Comparison of ENCODE assay signal across 13 cellular contexts in the genomic region with DNA sequence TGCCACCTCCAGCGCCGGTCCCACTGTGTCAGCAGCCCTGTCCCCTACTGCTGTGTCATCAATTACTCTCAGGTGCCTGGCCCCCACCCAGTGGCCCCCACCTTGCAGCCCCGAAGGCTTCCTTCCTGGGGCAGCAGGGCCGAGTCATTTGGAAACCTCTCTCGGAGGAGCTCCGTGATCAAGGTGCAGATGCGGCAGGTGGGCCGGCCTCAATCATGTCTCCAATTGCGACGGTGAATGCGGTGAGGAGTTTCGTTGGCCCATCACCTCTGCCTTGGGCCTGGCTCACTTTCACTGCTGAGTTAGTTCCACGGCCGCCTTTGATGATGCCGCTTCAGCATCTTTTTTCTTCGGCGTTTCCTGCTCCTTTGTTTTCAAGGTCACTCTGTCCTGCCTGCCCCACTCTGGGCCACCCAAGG. TPM values are rescaled to one million over a fixed set of nuclear protein-coding genes. Genes with fewer than 3 reads are reported as not detected.
DNase-seq lines count a peak whose midpoint lies in the region; ATAC-seq, FAIRE-seq and TF ChIP-seq lines count a peak whose summit lies in the region.
"Had no signal": no experiment of that assay in that cellular context is flagged by ENCODE, and none has a peak within 500 bp of the region (broad histone marks: within the 10 kb centered on the region; RNA-seq: fewer than 3 reads in every experiment).

No MANE protein-coding gene starts in this region.

- peak; percentile 60 for DNase-seq in GM20000 (ENCODE audit: low spot score)
- peak; percentile 37 to 41 (median 38) for DNase-seq in T-helper 17 cell
- peak; percentile 65 for DNase-seq in activated naive CD8-positive, alpha-beta T cell treated with anti-CD3 and anti-CD28 coated beads for 36 hours
- peak; percentile 56 for DNase-seq in stimulated activated CD4-positive, alpha-beta T cell treated with anti-CD3 and anti-CD28 coated beads, Interleukin-4, amount 100 ng/mL, for 24 hours
- DNase-seq in D721Med (ENCODE audit: insufficient read length, low spot score), result no peak
- no peak for DNase-seq in islet precursor cell
- DNase-seq: NCI-H226 had no signal

- H3K9me3 ChIP-seq in T-helper 17 cell (ENCODE audit: control insufficient read depth, low read length, poor library complexity, severe bottlenecking), result no peaks in the 10 kb centered on the region
- H3K9me3 ChIP-seq: suprapubic skin had no signal

- no peak for FAIRE-seq in D721Med (lab: Jason Lieb, UNC)

- peaks cover 7% of the 10 kb centered on the region for H3K9me3 Mint-ChIP-seq in activated naive CD8-positive, alpha-beta T cell treated with anti-CD3 and anti-CD28 coated beads for 36 hours

- H3K4me3 Mint-ChIP-seq in T-helper 17 cell, result peak overlapping the region; percentile 76
- H3K4me3 Mint-ChIP-seq in activated naive CD8-positive, alpha-beta T cell treated with anti-CD3 and anti-CD28 coated beads for 36 hours, result no peak overlapping the region

- TF ChIP-seq CTCF in GM20000 (IDR thresholded peaks at IDR 0.05; ENCODE audit: extremely low read depth, missing control alignments), result no peak
- TF ChIP-seq CTCF in D721Med (IDR thresholded peaks at IDR 0.05; ENCODE audit: insufficient read depth, missing control alignments), result no peak

- peak overlapping the region; percentile 97 for H3K27ac Mint-ChIP-seq in T-helper 17 cell
- H3K27ac Mint-ChIP-seq in activated naive CD8-positive, alpha-beta T cell treated with anti-CD3 and anti-CD28 coated beads for 36 hours, result peak overlapping the region; percentile 75

- no peaks in the 10 kb centered on the region for H3K27me3 Mint-ChIP-seq in T-helper 17 cell
- H3K27me3 Mint-ChIP-seq in activated naive CD8-positive, alpha-beta T cell treated with anti-CD3 and anti-CD28 coated beads for 36 hours, result no peaks in the 10 kb centered on the region

- ATAC-seq in T-helper 17 cell (peak; percentile 9), GM18519 (IDR thresholded peaks at IDR 0.05; ENCODE audit: low FRiP score, unreplicated experiment) (no peak)

- H3K36me3 Mint-ChIP-seq in T-helper 17 cell (ENCODE audit: low read depth), result no peaks in the 10 kb centered on the region
- peaks cover 5% of the 10 kb centered on the region for H3K36me3 Mint-ChIP-seq in activated naive CD8-positive, alpha-beta T cell treated with anti-CD3 and anti-CD28 coated beads for 36 hours

- H3K4me1 Mint-ChIP-seq in T-helper 17 cell, result peaks cover 57% of the 10 kb centered on the region
- peaks cover 68% of the 10 kb centered on the region for H3K4me1 Mint-ChIP-seq in activated naive CD8-positive, alpha-beta T cell treated with anti-CD3 and anti-CD28 coated beads for 36 hours

RNA-seq across cellular contexts. Expression of a gene that starts 11.3 kb away (rescaled TPM):
- 10 to 100 TPM; 11.1 to 15.0 TPM for total RNA-seq in T-helper 17 cell
- total RNA-seq in activated naive CD8-positive, alpha-beta T cell treated with anti-CD3 and anti-CD28 coated beads for 36 hours, result 1 to 10 TPM; 1.5 to 1.6 TPM
- total RNA-seq: H4, HT1080, lower leg skin, skeletal muscle tissue, suprapubic skin had no signal

RNA-seq across cellular contexts. Expression of a gene that starts 53.3 kb away (rescaled TPM):
- 100 to 1,000 TPM; 186 to 204 TPM for total RNA-seq in T-helper 17 cell
- total RNA-seq in activated naive CD8-positive, alpha-beta T cell treated with anti-CD3 and anti-CD28 coated beads for 36 hours, result 10 to 100 TPM; 34.9 to 38.8 TPM

Comparison
In these comparisons a context has a peak if more than half of its experiments do, and no peak if none do; other contexts are left out.
1. DNase-seq: peak in GM20000 (single experiment), T-helper 17 cell (3 of 3), activated naive CD8-positive, alpha-beta T cell treated with anti-CD3 and anti-CD28 coated beads for 36 hours (single experiment) and stimulated activated CD4-positive, alpha-beta T cell treated with anti-CD3 and anti-CD28 coated beads, Interleukin-4, amount 100 ng/mL, for 24 hours (single experiment); none in D721Med (single experiment) and islet precursor cell (single experiment).
2. RNA of a gene that starts 11.3 kb away (total RNA-seq): 11.1 to 15.0 TPM in T-helper 17 cell; 1.5 to 1.6 TPM in activated naive CD8-positive, alpha-beta T cell treated with anti-CD3 and anti-CD28 coated beads for 36 hours; every median in the first group is over 4 times any median in the second.
3. RNA of a gene that starts 53.3 kb away (total RNA-seq): 186 to 204 TPM in T-helper 17 cell; 34.9 to 38.8 TPM in activated naive CD8-positive, alpha-beta T cell treated with anti-CD3 and anti-CD28 coated beads for 36 hours; every median in the first group is over 4 times any median in the second.